Comparison of ENCODE assay signal across 14 cellular contexts in the genomic region with DNA sequence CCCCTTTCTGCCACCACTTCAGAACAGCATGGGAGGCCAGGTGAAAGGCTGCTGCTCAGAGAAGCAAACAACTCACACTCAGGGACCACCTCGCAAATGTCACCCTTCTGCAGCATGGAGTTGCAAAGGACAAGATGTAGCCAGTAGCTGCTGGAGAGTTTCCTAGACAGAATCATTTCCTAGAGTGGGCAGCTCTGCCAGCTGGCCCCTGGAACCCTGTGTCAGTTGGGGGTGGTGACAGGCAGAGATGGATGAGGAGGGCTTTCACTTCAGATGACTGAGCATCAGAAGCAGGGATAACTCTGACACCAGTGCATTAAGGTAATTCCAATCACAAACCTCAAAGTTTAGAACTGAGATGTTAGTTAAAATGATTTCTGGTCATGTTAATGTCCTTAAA. TPM values are rescaled to one million over a fixed set of nuclear protein-coding genes. Genes with fewer than 3 reads are reported as not detected.
DNase-seq lines count a peak whose midpoint lies in the region; ATAC-seq and TF ChIP-seq lines count a peak whose summit lies in the region.
"Had no signal": no experiment of that assay in that cellular context is flagged by ENCODE, and none has a peak within 500 bp of the region (broad histone marks: within the 10 kb centered on the region; RNA-seq: fewer than 3 reads in every experiment).

No MANE protein-coding gene starts in this region.

- no peaks in the 10 kb centered on the region for H3K9me3 Mint-ChIP-seq in IgD-negative memory B cell
- H3K9me3 Mint-ChIP-seq: activated CD4-positive, alpha-beta memory T cell treated with anti-CD3 and anti-CD28 coated beads, Interleukin-2, amount 10 ng/mL, durations not matched to agents 7 days and 5 days; activated T-helper 2 cell treated with anti-CD3 and anti-CD28 coated beads, Interferon-gamma antibody, Interleukin-2, Interleukin-4, amounts not matched to agents 10 μg/mL and 5 μg/mL and 100 μg/mL, durations not matched to agents 14 hours and 24 hours and 36 hours had no signal

- TF ChIP-seq POLR2A in body of pancreas (IDR thresholded peaks at IDR 0.05): no peak
- TF ChIP-seq POLR2A in spleen (IDR thresholded peaks at IDR 0.05): no peak

- ATAC-seq in body of pancreas: no peak
- ATAC-seq: left colon had no signal

- H3K4me1 Mint-ChIP-seq in IgD-negative memory B cell: peaks cover 11 to 27% (median 20%) of the 10 kb centered on the region in 3 donors

- intact Hi-C loops in body of pancreas (cut with DNase I) (loop anchor here (10.0 kb wide), 1 partner anchor 108 kb away; the partner anchor contains the start of gene AKAP8), spleen (cut with DNase I; ENCODE audit: low total_unique reads) (loop anchor here (10.0 kb wide), 2 partner anchors 58 to 108 kb away; partner anchors contain the start of gene AKAP8)

- DNase-seq in body of pancreas (no peak), right atrium auricular region (ENCODE audit: low spot score) (no peak), spleen (no peak), kidney glomerular epithelial cell (lab: John Stamatoyannopoulos, UW) (no peak), NCI-H510A (lab: John Stamatoyannopoulos, UW) (no peak), NCI-H2171 treated with DMSO at 0.1 percent for 48 hours (lab: John Stamatoyannopoulos, UW) (no peak), DMS153 (lab: John Stamatoyannopoulos, UW) (no peak)
- DNase-seq: activated CD4-positive, alpha-beta memory T cell treated with anti-CD3 and anti-CD28 coated beads, Interleukin-2, amount 10 ng/mL, durations not matched to agents 7 days and 5 days; DMS53; left colon had no signal

- no peak overlapping the region for H3K4me3 Mint-ChIP-seq in IgD-negative memory B cell
- H3K4me3 Mint-ChIP-seq: activated CD4-positive, alpha-beta memory T cell treated with anti-CD3 and anti-CD28 coated beads, Interleukin-2, amount 10 ng/mL, durations not matched to agents 7 days and 5 days had no signal

- no peaks in the 10 kb centered on the region for H3K27me3 Mint-ChIP-seq in IgD-negative memory B cell
- H3K27me3 Mint-ChIP-seq: activated CD4-positive, alpha-beta memory T cell treated with anti-CD3 and anti-CD28 coated beads, Interleukin-2, amount 10 ng/mL, durations not matched to agents 7 days and 5 days had no signal

- H3K9me3 ChIP-seq in body of pancreas (no peaks in the 10 kb centered on the region), right atrium auricular region (no peaks in the 10 kb centered on the region), spleen (no peaks in the 10 kb centered on the region)
- H3K9me3 ChIP-seq: ascending aorta had no signal

- H3K4me1 ChIP-seq in body of pancreas (peaks cover 79% of the 10 kb centered on the region), right atrium auricular region (peaks cover 0 to 77% of the 10 kb centered on the region in 2 donors), spleen (peaks cover 18 to 89% (median 55%) of the 10 kb centered on the region in 6 donors)

- WGBS in body of pancreas, 2 donors: 90% methylated on average over 1 of the region's 1 CpG; no CpG with 5 or more reads in 1 of the 2 donors
- 94 to 100% (median 100%) methylated on average over 1 of the region's 1 CpG for WGBS in spleen, 5 donors

- H3K27ac Mint-ChIP-seq in IgD-negative memory B cell: peak overlapping the region; percentile 47 to 87 (median 48)
- H3K27ac Mint-ChIP-seq: activated CD4-positive, alpha-beta memory T cell treated with anti-CD3 and anti-CD28 coated beads, Interleukin-2, amount 10 ng/mL, durations not matched to agents 7 days and 5 days had no signal

- H3K36me3 ChIP-seq in body of pancreas (replicated peaks in 1 of 2; ENCODE audit: insufficient read depth in 1 of 2, low read depth in 2 of 2): peaks cover 0 to 8% of the 10 kb centered on the region in 2 donors
- H3K36me3 ChIP-seq in right atrium auricular region: peaks cover 60% of the 10 kb centered on the region
- H3K36me3 ChIP-seq in spleen: peaks cover 2 to 100% (median 96%) of the 10 kb centered on the region in 6 donors

- H3K27me3 ChIP-seq in body of pancreas (no peaks in the 10 kb centered on the region), right atrium auricular region (no peaks in the 10 kb centered on the region), spleen (replicated peaks in 1 of 7) (no peaks in the 10 kb centered on the region)
- H3K27me3 ChIP-seq: ascending aorta had no signal

- H3K4me3 ChIP-seq in body of pancreas (no peak overlapping the region), right atrium auricular region (no peak overlapping the region), spleen (no peak overlapping the region)
- H3K4me3 ChIP-seq: ascending aorta had no signal

- peaks cover 3% of the 10 kb centered on the region for H3K36me3 Mint-ChIP-seq in IgD-negative memory B cell

- H3K27ac ChIP-seq in body of pancreas (peak overlapping the region in 3 of 4 donors; percentile 77 to 89 (median 80)), right atrium auricular region (peak overlapping the region; percentile 10 to 21), spleen (peak overlapping the region in 6 of 8 donors; percentile 26 to 68 (median 60))

- TF ChIP-seq CTCF in body of pancreas (IDR thresholded peaks at IDR 0.05) (no peak), right atrium auricular region (IDR thresholded peaks at IDR 0.05) (no peak), spleen (IDR thresholded peaks at IDR 0.05 in 8 of 11, conservative IDR thresholded peaks at IDR 0.05 in 3 of 11) (no peak)

RNA-seq across cellular contexts. Expression of gene EPHX3, which starts 34.4 kb away (rescaled TPM):
- polyA plus RNA-seq in IgD-negative memory B cell: not detected
- total RNA-seq in body of pancreas: not detected
- under 1 TPM; 0.52 to 0.63 TPM for total RNA-seq in right atrium auricular region
- total RNA-seq in spleen: 1 to 10 TPM; 1.6 to 6.6 (median 3.8) TPM
- under 1 TPM; 0.13 to 0.67 (median 0.59) TPM for polyA plus RNA-seq in spleen
- total RNA-seq: ascending aorta, myocyte had no signal

Comparison
In these comparisons a context has a peak if more than half of its experiments do, and no peak if none do; other contexts are left out.
1. H3K27ac ChIP-seq: peak in every context shown above with its lines; median percentile 80 in body of pancreas; 60 in spleen; 16 in right atrium auricular region.